Comparison of ENCODE assay signal across 21 cellular contexts in genomic region chr12:19039515-19039914, GRCh38.
"Had no signal": no experiment of that assay in that cellular context is flagged by ENCODE, and none has a peak within 500 bp of the region (broad histone marks: within the 10 kb centered on the region; RNA-seq: fewer than 3 reads in every experiment).

No MANE protein-coding gene starts in this region.

- H3K4me3 ChIP-seq: colonic mucosa, dorsolateral prefrontal cortex, sigmoid colon, testis, upper lobe of left lung had no signal

- ATAC-seq: activated CD4-positive, CD25-positive, alpha-beta regulatory T cell treated with anti-CD3 and anti-CD28 coated beads, Interleukin-2, amount 50 U/mL, for 24 hours; activated CD8-positive, alpha-beta memory T cell treated with anti-CD3 and anti-CD28 coated beads, Interleukin-2, amount 10 ng/mL, durations not matched to agents 7 days and 5 days; activated CD8-positive, alpha-beta T cell treated with anti-CD3 and anti-CD28 coated beads for 36 hours; effector memory CD8-positive, alpha-beta T cell; SK-N-SH treated with all-trans-retinoic acid at 6 μM for 48 hours; stimulated activated naive B cell treated with anti-CD40 and anti-IgM and Interleukin-4, amounts not matched to agents 10 μg/mL and 1 μg/mL and 100 μg/mL, for 72 hours had no signal

- H3K36me3 ChIP-seq: colonic mucosa, sigmoid colon, upper lobe of left lung had no signal

- H3K9me3 ChIP-seq: colonic mucosa, sigmoid colon, testis, upper lobe of left lung had no signal

- DNase-seq: activated CD4-positive, alpha-beta T cell treated with anti-CD3 and anti-CD28 coated beads, Interleukin-2, amount 10 ng/mL, durations not matched to agents 7 days and 5 days; activated CD8-positive, alpha-beta memory T cell treated with anti-CD3 and anti-CD28 coated beads, Interleukin-2, amount 10 ng/mL, durations not matched to agents 7 days and 5 days; activated CD8-positive, alpha-beta T cell treated with anti-CD3 and anti-CD28 coated beads for 36 hours; activated naive CD4-positive, alpha-beta T cell treated with Interleukin-2 at 50 U/mL for 16 hours; activated naive CD8-positive, alpha-beta T cell treated with anti-CD3 and anti-CD28 coated beads for 36 hours; colonic mucosa; dorsolateral prefrontal cortex; effector memory CD8-positive, alpha-beta T cell; mesenchymal stem cell; nucleus accumbens; posterior cingulate gyrus; sigmoid colon; stimulated activated CD4-positive, alpha-beta T cell treated with anti-CD3 and anti-CD28 coated beads, Interleukin-2, amount 100 ng/mL, for 48 hours; stimulated activated CD8-positive, alpha-beta memory T cell treated with anti-CD3 and anti-CD28 coated beads, Interleukin-4, amount 100 ng/mL, for 48 hours; stimulated activated naive B cell treated with anti-CD40 and anti-IgM and Interleukin-4, amounts not matched to agents 10 μg/mL and 1 μg/mL and 100 μg/mL, for 72 hours; testis; upper lobe of left lung had no signal

- H3K27ac ChIP-seq: colonic mucosa, dorsolateral prefrontal cortex, testis, VCaP had no signal

- H3K4me1 ChIP-seq: sigmoid colon, testis had no signal

- FAIRE-seq: astrocyte had no signal

- H3K27me3 ChIP-seq: colonic mucosa, dorsolateral prefrontal cortex, sigmoid colon, testis, upper lobe of left lung had no signal
